ENCODE assay signal across 2 cellular contexts in the genomic region with DNA sequence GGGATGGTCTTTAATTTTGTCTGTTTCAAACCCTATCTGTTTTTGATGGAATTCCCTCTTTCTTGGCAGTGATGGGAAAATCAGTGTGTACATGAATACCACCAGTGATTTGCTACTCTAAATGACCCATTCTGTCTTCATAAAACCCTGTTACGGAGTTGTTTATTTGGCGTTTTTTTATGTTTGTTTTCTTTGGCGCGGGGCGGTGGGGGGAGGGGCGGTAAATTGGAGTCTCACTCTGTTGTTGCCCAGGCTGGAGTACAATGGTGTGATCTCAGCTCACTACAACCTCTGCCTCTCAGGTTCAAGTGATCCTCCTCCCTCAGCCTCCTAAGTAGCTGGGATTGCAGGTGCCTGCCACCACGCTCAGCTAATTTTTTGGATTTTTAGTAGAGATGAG.
TF ChIP-seq lines count a peak whose summit lies in the region.

No MANE protein-coding gene starts in this region.

TF ChIP-seq in HepG2, 621 proteins besides CTCF, POLR2A, EP300 and RAD21:
- TF ChIP-seq CERS6 (CRISPR knock-in tag; IDR thresholded peaks at IDR 0.05): no peak
- TF ChIP-seq ZNF776 (CRISPR knock-in tag; IDR thresholded peaks at IDR 0.05): no peak
- no peak for TF ChIP-seq HNF4G (IDR thresholded peaks at IDR 0.05; ENCODE audit: borderline replicate concordance, low read depth, low read length)
- TF ChIP-seq HNF4G (CRISPR knock-in tag; IDR thresholded peaks at IDR 0.05; ENCODE audit: borderline replicate concordance, low read depth): no peak
- TF ChIP-seq JUNB (CRISPR knock-in tag; IDR thresholded peaks at IDR 0.05; ENCODE audit: borderline replicate concordance): no peak
- TF ChIP-seq NFIB (CRISPR knock-in tag; IDR thresholded peaks at IDR 0.05; ENCODE audit: borderline replicate concordance): no peak
- TF ChIP-seq ZKSCAN1 (IDR thresholded peaks at IDR 0.05; ENCODE audit: low read length): no peak
- no peak for TF ChIP-seq JDP2 (CRISPR knock-in tag; IDR thresholded peaks at IDR 0.05; ENCODE audit: borderline replicate concordance)
- TF ChIP-seq, protein P1, sequence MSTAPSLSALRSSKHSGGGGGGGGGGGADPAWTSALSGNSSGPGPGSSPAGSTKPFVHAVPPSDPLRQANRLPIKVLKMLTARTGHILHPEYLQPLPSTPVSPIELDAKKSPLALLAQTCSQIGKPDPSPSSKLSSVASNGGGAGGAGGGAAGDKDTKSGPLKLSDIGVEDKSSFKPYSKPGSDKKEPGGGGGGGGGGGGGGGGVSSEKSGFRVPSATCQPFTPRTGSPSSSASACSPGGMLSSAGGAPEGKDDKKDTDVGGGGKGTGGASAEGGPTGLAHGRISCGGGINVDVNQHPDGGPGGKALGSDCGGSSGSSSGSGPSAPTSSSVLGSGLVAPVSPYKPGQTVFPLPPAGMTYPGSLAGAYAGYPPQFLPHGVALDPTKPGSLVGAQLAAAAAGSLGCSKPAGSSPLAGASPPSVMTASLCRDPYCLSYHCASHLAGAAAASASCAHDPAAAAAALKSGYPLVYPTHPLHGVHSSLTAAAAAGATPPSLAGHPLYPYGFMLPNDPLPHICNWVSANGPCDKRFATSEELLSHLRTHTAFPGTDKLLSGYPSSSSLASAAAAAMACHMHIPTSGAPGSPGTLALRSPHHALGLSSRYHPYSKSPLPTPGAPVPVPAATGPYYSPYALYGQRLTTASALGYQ (CRISPR knock-in tag; IDR thresholded peaks at IDR 0.05): no peak
- no peak for TF ChIP-seq MBNL3 (CRISPR knock-in tag; conservative IDR thresholded peaks at IDR 0.05)
- TF ChIP-seq ZNF296 (CRISPR knock-in tag; conservative IDR thresholded peaks at IDR 0.05): no peak
- TF ChIP-seq PHF20 (CRISPR knock-in tag; IDR thresholded peaks at IDR 0.05): no peak
- TF ChIP-seq JUND (CRISPR knock-in tag; IDR thresholded peaks at IDR 0.05): no peak

TF ChIP-seq in WTC11, 78 proteins besides CTCF, POLR2A, EP300 and RAD21:
- TF ChIP-seq NR3C1 (CRISPR knock-in tag; conservative IDR thresholded peaks at IDR 0.05; ENCODE audit: low read depth) (no peak), JUN (CRISPR knock-in tag; IDR thresholded peaks at IDR 0.05) (no peak), ZNF416 (CRISPR knock-in tag; IDR thresholded peaks at IDR 0.05) (no peak), ZNF138 (CRISPR knock-in tag; conservative IDR thresholded peaks at IDR 0.05) (no peak)
